Comparison of ENCODE assay signal across 17 cellular contexts in the genomic region with DNA sequence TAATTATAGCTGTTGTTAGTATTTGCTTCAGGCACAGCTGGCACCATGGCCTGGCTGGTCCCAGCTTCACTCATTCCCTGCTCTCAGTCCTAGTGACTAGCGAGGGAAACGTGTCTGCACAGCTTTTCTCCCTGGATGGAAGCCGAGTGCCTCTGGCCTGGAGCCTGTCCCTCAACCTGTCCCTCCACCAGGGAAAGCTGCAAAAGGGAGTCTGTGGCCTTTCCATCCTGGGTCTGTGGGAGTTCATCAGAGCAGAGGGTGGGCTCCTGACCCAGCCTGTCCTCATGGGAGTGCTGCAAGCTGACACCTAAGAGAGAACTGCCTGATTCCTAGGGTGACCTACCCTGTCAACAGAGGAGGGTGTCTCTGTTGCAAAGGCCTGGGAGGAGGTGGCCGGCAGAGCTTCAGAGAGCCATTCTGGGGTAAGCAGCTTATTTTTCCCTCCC.
DNase-seq lines count a peak whose midpoint lies in the region; ATAC-seq and TF ChIP-seq lines count a peak whose summit lies in the region.
"Had no signal": no experiment of that assay in that cellular context is flagged by ENCODE, and none has a peak within 500 bp of the region (broad histone marks: within the 10 kb centered on the region; RNA-seq: fewer than 3 reads in every experiment).

No MANE protein-coding gene starts in this region.

- no peaks in the 10 kb centered on the region for H3K27me3 ChIP-seq in gastroesophageal sphincter
- no peaks in the 10 kb centered on the region for H3K27me3 ChIP-seq in neutrophil
- H3K27me3 ChIP-seq in BE2C = no peaks in the 10 kb centered on the region
- H3K27me3 ChIP-seq: adrenal gland, dorsolateral prefrontal cortex, MG63 had no signal

- TF ChIP-seq POLR2A in gastroesophageal sphincter (IDR thresholded peaks at IDR 0.05) = peak in 1 of 2 donors; percentile 13

- H3K36me3 ChIP-seq in gastroesophageal sphincter = no peaks in the 10 kb centered on the region
- H3K36me3 ChIP-seq in neutrophil = no peaks in the 10 kb centered on the region
- no peaks in the 10 kb centered on the region for H3K36me3 ChIP-seq in BE2C
- H3K36me3 ChIP-seq: adrenal gland, MG63 had no signal

- no CpG with 5 or more reads among the region's 4 CpGs for WGBS in gastroesophageal sphincter (ENCODE audit: low coverage in 1 of 2), 2 donors

- H3K4me3 ChIP-seq in gastroesophageal sphincter (no peak overlapping the region), neutrophil (ENCODE audit: low read depth in 1 of 2, low read length in 1 of 2) (no peak overlapping the region), BE2C (ENCODE audit: low read depth, low read length) (no peak overlapping the region)
- H3K4me3 ChIP-seq: adrenal gland, dorsolateral prefrontal cortex, MG63 had no signal

- DNase-seq in NCI-H2227 (lab: John Stamatoyannopoulos, UW; ENCODE audit: unreplicated experiment) = peak; percentile 76
- no peak for DNase-seq in RPMI8226
- DNase-seq in HT-29 (ENCODE audit: low spot score) = no peak
- DNase-seq in BE2C = no peak
- DNase-seq: DMS79 treated with DMSO at 0.1 percent for 48 hours, foreskin melanocyte, H9, kidney, MG63, NCI-H510A treated with DMSO at 0.1 percent for 48 hours, SHP77 treated with DMSO at 0.1 percent for 48 hours had no signal

- H3K9me3 ChIP-seq in gastroesophageal sphincter (no peaks in the 10 kb centered on the region), neutrophil (no peaks in the 10 kb centered on the region), BE2C (no peaks in the 10 kb centered on the region)
- H3K9me3 ChIP-seq: adrenal gland, MG63 had no signal

- TF ChIP-seq CTCF in C4-2B (conservative IDR thresholded peaks at IDR 0.05) (no peak), gastroesophageal sphincter (IDR thresholded peaks at IDR 0.05) (peak in 1 of 4 experiments; percentile 11), neutrophil (IDR thresholded peaks at IDR 0.05) (no peak), BE2C (IDR thresholded peaks at IDR 0.05; ENCODE audit: low read depth, low read length) (no peak)

- H3K27ac ChIP-seq in C4-2B (peak overlapping the region; percentile 3; the same call in 1 of the 2 replicates), gastroesophageal sphincter (peak overlapping the region; percentile 88 to 93 (median 91)), neutrophil (peak overlapping the region; percentile 73)

- no peak for TF ChIP-seq EP300 in gastroesophageal sphincter (IDR thresholded peaks at IDR 0.05)

- no peak for ATAC-seq in gastroesophageal sphincter
- no peak for ATAC-seq in GM21529 (IDR thresholded peaks at IDR 0.05; ENCODE audit: unreplicated experiment)

- H3K4me1 ChIP-seq in gastroesophageal sphincter (peaks cover 3 to 77% (median 27%) of the 10 kb centered on the region in 3 donors), neutrophil (ENCODE audit: control insufficient read depth in 1 of 2, insufficient read depth in 1 of 2, low read depth in 1 of 2, low read length in 1 of 2) (peaks cover 65 to 75% of the 10 kb centered on the region in 2 experiments), BE2C (no peaks in the 10 kb centered on the region)

Comparison
In these comparisons a context has a peak if more than half of its experiments do, and no peak if none do; other contexts are left out.
1. H3K27ac ChIP-seq: peak in every context shown above with its lines; median percentile 91 in gastroesophageal sphincter; 73 in neutrophil; 3 in C4-2B.